In the genomic region with DNA sequence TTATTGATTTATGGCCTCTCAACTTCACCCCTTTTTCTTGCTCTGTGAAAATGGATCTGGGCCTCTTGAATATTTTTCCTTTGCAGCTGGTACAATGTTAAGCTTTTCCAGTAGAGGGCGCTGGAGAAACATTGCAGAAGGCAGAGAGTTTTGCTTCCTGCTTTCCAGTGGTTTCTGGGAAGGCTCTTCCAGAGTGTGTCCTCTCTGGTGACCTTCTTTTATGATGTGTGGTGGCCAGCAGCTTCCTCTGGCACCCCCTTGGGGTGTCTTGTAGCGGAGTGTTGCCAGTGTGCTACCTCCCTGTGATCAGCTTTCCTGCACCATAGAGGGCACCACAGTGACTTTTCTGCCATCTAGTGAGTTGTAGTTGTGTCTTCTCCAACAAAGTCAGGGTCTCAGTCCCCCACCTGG, we compare ENCODE assay signal across 10 cellular contexts. TPM values are rescaled to one million over a fixed set of nuclear protein-coding genes. Genes with fewer than 3 reads are reported as not detected.
DNase-seq lines count a peak whose midpoint lies in the region; ATAC-seq and TF ChIP-seq lines count a peak whose summit lies in the region.
"Had no signal": no experiment of that assay in that cellular context is flagged by ENCODE, and none has a peak within 500 bp of the region (broad histone marks: within the 10 kb centered on the region; RNA-seq: fewer than 3 reads in every experiment).

No MANE protein-coding gene starts in this region.

- H3K4me1 ChIP-seq in OCI-LY7 (ENCODE audit: insufficient read depth, low read length, poor library complexity, severe bottlenecking), result peaks cover 28% of the 10 kb centered on the region
- H3K4me1 ChIP-seq in esophagus squamous epithelium, result peaks cover 0 to 16% (median 10%) of the 10 kb centered on the region in 3 donors

- intact Hi-C loops in Right ventricle myocardium superior (cut with DNase I), result no loop called here
- intact Hi-C loops in Right ventricle myocardium inferior (cut with DNase I), result no loop called here
- intact Hi-C loops in OCI-LY7 (cut with micrococcal nuclease; ENCODE audit: unreplicated experiment), result no loop called here
- intact Hi-C loops in esophagus squamous epithelium (cut with DNase I), result no loop called here

- peaks cover 9% of the 10 kb centered on the region for H3K36me3 Mint-ChIP-seq in type B pancreatic cell

- in situ Hi-C loops in GM13976 (cut with MboI; ENCODE audit: low sequenced_read_pairs, unreplicated experiment), result loop anchor here (25.0 kb wide), 2 partner anchors 184 to 341 kb away; no protein-coding TSS in a partner anchor

- peaks cover 56% of the 10 kb centered on the region; the same call in 1 of the 2 replicates for H3K79me2 ChIP-seq in OCI-LY7 (ENCODE audit: insufficient read depth, low read depth, low read length)

- CTCF ChIA-PET in OCI-LY7 (lab: Charles Lee; ENCODE audit: unreplicated experiment), result no interaction called here

- H3K9me3 ChIP-seq in OCI-LY7 (ENCODE audit: low read length) (peaks cover 27% of the 10 kb centered on the region), esophagus squamous epithelium (peaks cover 0 to 7% (median 6%) of the 10 kb centered on the region in 3 donors)

- 0 out of 2 replicates have a peak, but pooled peaks cover 3% of the 10 kb centered on the region for H4K20me1 ChIP-seq in OCI-LY7 (ENCODE audit: insufficient read depth, low read length)

- no peak for TF ChIP-seq POLR2A in esophagus squamous epithelium (IDR thresholded peaks at IDR 0.05)

- no peak overlapping the region for H3K27ac ChIP-seq in OCI-LY7 (ENCODE audit: low read depth, low read length, poor library complexity, severe bottlenecking)
- no peak overlapping the region for H3K27ac ChIP-seq in esophagus squamous epithelium

- no peak overlapping the region for H2AFZ ChIP-seq in OCI-LY7 (ENCODE audit: low read length)

- no TSS peak for BruUV-seq in OCI-LY7 (replicated peaks; lab: Mats Ljungman, UMichigan)

- H3K4me1 Mint-ChIP-seq in type B pancreatic cell (ENCODE audit: unreplicated experiment), result no peaks in the 10 kb centered on the region

- H3K4me2 ChIP-seq in OCI-LY7 (ENCODE audit: low read length), result no peak overlapping the region

- no peak overlapping the region for H3K27ac Mint-ChIP-seq in type B pancreatic cell

- H3K9me2 ChIP-seq in OCI-LY7 (ENCODE audit: insufficient read depth, low read length), result no peaks in the 10 kb centered on the region

- H3K27me3 Mint-ChIP-seq in type B pancreatic cell, result no peaks in the 10 kb centered on the region

- POLR2A ChIA-PET in OCI-LY7 (lab: Charles Lee), result interaction anchor here (0.6 to 1.9 kb wide), 3 partner anchors 14 to 119 kb away, joined by 3 to 6 read pairs (median 4); no protein-coding TSS in a partner anchor

- H3K27me3 ChIP-seq in esophagus squamous epithelium, result no peaks in the 10 kb centered on the region

- ATAC-seq in Right ventricle myocardium superior (ENCODE audit: poor library complexity) (peak; percentile 15), Right ventricle myocardium inferior (no peak), HG02642 (IDR thresholded peaks at IDR 0.05; ENCODE audit: poor library complexity, unreplicated experiment) (no peak)

- DNase-seq in Right ventricle myocardium superior (no peak), Right ventricle myocardium inferior (ENCODE audit: missing footprints) (no peak), OCI-LY7 (ENCODE audit: low spot score) (no peak), esophagus squamous epithelium (lab: John Stamatoyannopoulos, UW) (no peak), type B pancreatic cell (ENCODE audit: extremely low spot score, unreplicated experiment) (no peak), GM13976 (ENCODE audit: low spot score) (no peak), GDM1 (lab: John Stamatoyannopoulos, UW) (no peak)
- DNase-seq: activated CD4-positive, alpha-beta T cell treated with anti-CD3 and anti-CD28 coated beads for 48 hours; HCEC 1CT had no signal

- H3K4me3 Mint-ChIP-seq in type B pancreatic cell, result no peak overlapping the region

- H3K4me3 ChIP-seq in OCI-LY7 (ENCODE audit: low read depth, low read length, poor library complexity, severe bottlenecking), result no peak overlapping the region
- no peak overlapping the region for H3K4me3 ChIP-seq in esophagus squamous epithelium

- 62 to 67% methylated on average over 2 of the region's 2 CpGs for WGBS in esophagus squamous epithelium, 2 donors

- H3K36me3 ChIP-seq in OCI-LY7 (ENCODE audit: insufficient read depth, low read length) (peaks cover 28% of the 10 kb centered on the region), esophagus squamous epithelium (no peaks in the 10 kb centered on the region)

- TF ChIP-seq CTCF in OCI-LY7 (conservative IDR thresholded peaks at IDR 0.05; ENCODE audit: low read length) (peak; percentile 86), esophagus squamous epithelium (IDR thresholded peaks at IDR 0.05) (peak in 5 of 6 experiments; percentile 6 to 65 (median 32)), type B pancreatic cell (conservative IDR thresholded peaks at IDR 0.05) (peak; percentile 57), GM13976 (IDR thresholded peaks at IDR 0.05; ENCODE audit: borderline replicate concordance, control extremely low read depth, extremely low read depth, insufficient read depth, missing control alignments) (no peak)

- H3K9me3 Mint-ChIP-seq in type B pancreatic cell, result peaks cover 13% of the 10 kb centered on the region

RNA-seq across cellular contexts. Expression of a gene that starts 25.4 kb away (rescaled TPM):
- total RNA-seq in Right ventricle myocardium superior (82.8 TPM), Right ventricle myocardium inferior (92.3 TPM), OCI-LY7 (2022) (58.4 and 68.0 TPM in 2 replicates), esophagus squamous epithelium (10 to 100 TPM; 14.2 to 29.2 (median 24.6) TPM), type B pancreatic cell (ENCODE audit: low replicate concordance) (33.3 and 37.2 TPM in 2 replicates)
- 39.1 and 60.8 TPM in 2 replicates for total RNA-seq in OCI-LY7 (2014; rRNA removed; shearing (Covaris generic))
